Comparison of ENCODE assay signal across 2 cellular contexts in genomic region chr2:102266204-102266603, GRCh38.
TF ChIP-seq lines count a peak whose summit lies in the region.

No MANE protein-coding gene starts in this region.

TF ChIP-seq in HepG2, 621 proteins besides CTCF, POLR2A, EP300 and RAD21 (continues in another document):
- TF ChIP-seq AHDC1 (CRISPR knock-in tag; IDR thresholded peaks at IDR 0.05; ENCODE audit: borderline replicate concordance) (no peak), ZBED4 (CRISPR knock-in tag; IDR thresholded peaks at IDR 0.05; ENCODE audit: borderline replicate concordance) (no peak), DZIP1 (CRISPR knock-in tag; IDR thresholded peaks at IDR 0.05) (no peak), JUND (CRISPR knock-in tag; IDR thresholded peaks at IDR 0.05) (no peak), ZNF678 (CRISPR knock-in tag; IDR thresholded peaks at IDR 0.05) (no peak), ZNF562 (CRISPR knock-in tag; IDR thresholded peaks at IDR 0.05; ENCODE audit: borderline replicate concordance) (no peak), UBTF (CRISPR knock-in tag; IDR thresholded peaks at IDR 0.05) (no peak), ZKSCAN1 (IDR thresholded peaks at IDR 0.05; ENCODE audit: low read length) (no peak)

TF ChIP-seq in GM23338, 12 proteins besides CTCF, POLR2A, EP300 and RAD21:
- no peak for TF ChIP-seq ZNF331 (CRISPR knock-in tag; IDR thresholded peaks at IDR 0.05; ENCODE audit: low read depth)
- no peak for TF ChIP-seq EZH2phosphoT487 (IDR thresholded peaks at IDR 0.05; ENCODE audit: unreplicated experiment)
- no peak for TF ChIP-seq ZNF462 (CRISPR knock-in tag; IDR thresholded peaks at IDR 0.05)
- no peak for TF ChIP-seq ETS1 (IDR thresholded peaks at IDR 0.05)
- TF ChIP-seq JUNB (IDR thresholded peaks at IDR 0.05; ENCODE audit: unreplicated experiment): no peak
- no peak for TF ChIP-seq EZH2 (IDR thresholded peaks at IDR 0.05; ENCODE audit: low read depth, unreplicated experiment)
- TF ChIP-seq NANOG (IDR thresholded peaks at IDR 0.05; ENCODE audit: borderline replicate concordance): no peak
- no peak for TF ChIP-seq POLR2AphosphoS5 (IDR thresholded peaks at IDR 0.05; ENCODE audit: low read depth)
